ENCODE assay signal across 16 cellular contexts in genomic region chr9:82124090-82124489, GRCh38.
DNase-seq lines count a peak whose midpoint lies in the region; ATAC-seq and TF ChIP-seq lines count a peak whose summit lies in the region.
"Had no signal": no experiment of that assay in that cellular context is flagged by ENCODE, and none has a peak within 500 bp of the region (broad histone marks: within the 10 kb centered on the region; RNA-seq: fewer than 3 reads in every experiment).

No MANE protein-coding gene starts in this region.

- no peaks in the 10 kb centered on the region for H3K36me3 ChIP-seq in OCI-LY7 (ENCODE audit: insufficient read depth, low read length)
- H3K36me3 ChIP-seq in suprapubic skin: no peaks in the 10 kb centered on the region
- H3K36me3 ChIP-seq: stomach had no signal

- H3K9me3 ChIP-seq in OCI-LY7 (ENCODE audit: low read length): no peaks in the 10 kb centered on the region
- no peaks in the 10 kb centered on the region for H3K9me3 ChIP-seq in suprapubic skin
- H3K9me3 ChIP-seq: stomach had no signal

- peaks cover 3% of the 10 kb centered on the region for H3K9me3 Mint-ChIP-seq in activated naive CD8-positive, alpha-beta T cell treated with anti-CD3 and anti-CD28 coated beads, Interleukin-2, amount 50 U/mL, for 24 hours
- H3K9me3 Mint-ChIP-seq: activated naive CD8-positive, alpha-beta T cell treated with anti-CD3 and anti-CD28 coated beads, Interleukin-2, amount 10 ng/mL, durations not matched to agents 7 days and 5 days had no signal

- no peak overlapping the region for H2AFZ ChIP-seq in OCI-LY7 (ENCODE audit: low read length)

- POLR2A ChIA-PET in OCI-LY7 (lab: Charles Lee): interaction anchor here (0.7 to 8.7 kb wide), 5 partner anchors 7 to 565 kb away, joined by 3 to 109 read pairs (median 7); no protein-coding TSS in a partner anchor

- no peak overlapping the region for H3K4me3 ChIP-seq in astrocyte of the cerebellum (ENCODE audit: low read depth, low read length)
- no peak overlapping the region for H3K4me3 ChIP-seq in OCI-LY7 (ENCODE audit: low read depth, low read length, poor library complexity, severe bottlenecking)
- no peak overlapping the region for H3K4me3 ChIP-seq in suprapubic skin
- H3K4me3 ChIP-seq: coronary artery, stomach had no signal

- intact Hi-C loops in OCI-LY7 (cut with micrococcal nuclease; ENCODE audit: unreplicated experiment): no loop called here

- no peak for TF ChIP-seq POLR2A in suprapubic skin (IDR thresholded peaks at IDR 0.05)

- no peak for ATAC-seq in activated naive CD8-positive, alpha-beta T cell treated with anti-CD3 and anti-CD28 coated beads, Interleukin-2, amount 50 U/mL, for 24 hours
- no peak for ATAC-seq in GM18519 (IDR thresholded peaks at IDR 0.05; ENCODE audit: low FRiP score, unreplicated experiment)
- ATAC-seq: esophagus mucosa had no signal

- H3K27ac ChIP-seq in OCI-LY7 (ENCODE audit: low read depth, low read length, poor library complexity, severe bottlenecking) (no peak overlapping the region), suprapubic skin (no peak overlapping the region)
- H3K27ac ChIP-seq: coronary artery, stomach had no signal

- H3K4me3 Mint-ChIP-seq in activated naive CD8-positive, alpha-beta T cell treated with anti-CD3 and anti-CD28 coated beads, Interleukin-2, amount 50 U/mL, for 24 hours: no peak overlapping the region
- H3K4me3 Mint-ChIP-seq: activated naive CD8-positive, alpha-beta T cell treated with anti-CD3 and anti-CD28 coated beads, Interleukin-2, amount 10 ng/mL, durations not matched to agents 7 days and 5 days; B cell had no signal

- peaks cover 4% of the 10 kb centered on the region for H3K27me3 ChIP-seq in suprapubic skin
- H3K27me3 ChIP-seq: stomach had no signal

- no peaks in the 10 kb centered on the region for H4K20me1 ChIP-seq in OCI-LY7 (ENCODE audit: insufficient read depth, low read length)

- H3K4me1 ChIP-seq in OCI-LY7 (ENCODE audit: insufficient read depth, low read length, poor library complexity, severe bottlenecking): peaks cover 43% of the 10 kb centered on the region
- no peaks in the 10 kb centered on the region for H3K4me1 ChIP-seq in suprapubic skin
- H3K4me1 ChIP-seq: stomach had no signal

- TF ChIP-seq EP300 in suprapubic skin (IDR thresholded peaks at IDR 0.05): no peak

- H3K27ac Mint-ChIP-seq in activated naive CD8-positive, alpha-beta T cell treated with anti-CD3 and anti-CD28 coated beads, Interleukin-2, amount 50 U/mL, for 24 hours: no peak overlapping the region
- H3K27ac Mint-ChIP-seq: activated naive CD8-positive, alpha-beta T cell treated with anti-CD3 and anti-CD28 coated beads, Interleukin-2, amount 10 ng/mL, durations not matched to agents 7 days and 5 days had no signal

- no peak overlapping the region for H3K4me2 ChIP-seq in OCI-LY7 (ENCODE audit: low read length)

- no TSS peak for BruUV-seq in OCI-LY7 (replicated peaks; lab: Mats Ljungman, UMichigan)

- CTCF ChIA-PET in OCI-LY7 (lab: Charles Lee; ENCODE audit: unreplicated experiment): no interaction called here

- H3K79me2 ChIP-seq in OCI-LY7 (ENCODE audit: insufficient read depth, low read depth, low read length): no peaks in the 10 kb centered on the region

- WGBS in suprapubic skin: 91% methylated on average over 3 of the region's 3 CpGs

- in situ Hi-C loops in astrocyte of the cerebellum (cut with HindIII; ENCODE audit: low sequenced_read_pairs): no loop called here

- no peaks in the 10 kb centered on the region for H3K27me3 Mint-ChIP-seq in activated naive CD8-positive, alpha-beta T cell treated with anti-CD3 and anti-CD28 coated beads, Interleukin-2, amount 50 U/mL, for 24 hours
- H3K27me3 Mint-ChIP-seq: activated naive CD8-positive, alpha-beta T cell treated with anti-CD3 and anti-CD28 coated beads, Interleukin-2, amount 10 ng/mL, durations not matched to agents 7 days and 5 days; B cell had no signal

- DNase-seq in AG08396 (ENCODE audit: low spot score) (peak; percentile 76), HT1080 (ENCODE audit: low read depth) (peak; percentile 70), astrocyte of the cerebellum (ENCODE audit: low read depth) (peak; percentile 32), glomerular visceral epithelial cell (ENCODE audit: extremely low spot score) (peak; percentile 29), OCI-LY7 (ENCODE audit: low spot score) (no peak), suprapubic skin (ENCODE audit: low spot score in 2 of 2) (no peak)
- DNase-seq in activated naive CD8-positive, alpha-beta T cell treated with anti-CD3 and anti-CD28 coated beads, Interleukin-2, amount 50 U/mL, for 24 hours: no peak
- DNase-seq: activated naive CD8-positive, alpha-beta T cell treated with anti-CD3 and anti-CD28 coated beads, Interleukin-2, amount 10 ng/mL, durations not matched to agents 7 days and 5 days; NCI-H1105; nucleus accumbens; stomach; SW 1271 had no signal

- TF ChIP-seq CTCF in astrocyte of the cerebellum (IDR thresholded peaks at IDR 0.05; ENCODE audit: low read depth, low read length, missing control alignments): no peak
- TF ChIP-seq CTCF in OCI-LY7 (conservative IDR thresholded peaks at IDR 0.05; ENCODE audit: low read length): no peak
- no peak for TF ChIP-seq CTCF in suprapubic skin (IDR thresholded peaks at IDR 0.05)

- no peaks in the 10 kb centered on the region for H3K36me3 Mint-ChIP-seq in activated naive CD8-positive, alpha-beta T cell treated with anti-CD3 and anti-CD28 coated beads, Interleukin-2, amount 50 U/mL, for 24 hours (ENCODE audit: low read depth)
- H3K36me3 Mint-ChIP-seq: activated naive CD8-positive, alpha-beta T cell treated with anti-CD3 and anti-CD28 coated beads, Interleukin-2, amount 10 ng/mL, durations not matched to agents 7 days and 5 days had no signal

- no peaks in the 10 kb centered on the region for H3K9me2 ChIP-seq in OCI-LY7 (ENCODE audit: insufficient read depth, low read length)

- H3K4me1 Mint-ChIP-seq in activated naive CD8-positive, alpha-beta T cell treated with anti-CD3 and anti-CD28 coated beads, Interleukin-2, amount 50 U/mL, for 24 hours: peaks cover 13% of the 10 kb centered on the region
- H3K4me1 Mint-ChIP-seq: activated naive CD8-positive, alpha-beta T cell treated with anti-CD3 and anti-CD28 coated beads, Interleukin-2, amount 10 ng/mL, durations not matched to agents 7 days and 5 days had no signal

Comparison
In these comparisons a context has a peak if more than half of its experiments do, and no peak if none do; other contexts are left out.
1. DNase-seq: peak in AG08396 (single experiment), HT1080 (single experiment), astrocyte of the cerebellum (single experiment) and glomerular visceral epithelial cell (single experiment); none in OCI-LY7 (single experiment), activated naive CD8-positive, alpha-beta T cell treated with anti-CD3 and anti-CD28 coated beads, Interleukin-2, amount 50 U/mL, for 24 hours (single experiment) and suprapubic skin (0 of 2).